8 cellular contexts compared by ENCODE assay signal in the genomic region with DNA sequence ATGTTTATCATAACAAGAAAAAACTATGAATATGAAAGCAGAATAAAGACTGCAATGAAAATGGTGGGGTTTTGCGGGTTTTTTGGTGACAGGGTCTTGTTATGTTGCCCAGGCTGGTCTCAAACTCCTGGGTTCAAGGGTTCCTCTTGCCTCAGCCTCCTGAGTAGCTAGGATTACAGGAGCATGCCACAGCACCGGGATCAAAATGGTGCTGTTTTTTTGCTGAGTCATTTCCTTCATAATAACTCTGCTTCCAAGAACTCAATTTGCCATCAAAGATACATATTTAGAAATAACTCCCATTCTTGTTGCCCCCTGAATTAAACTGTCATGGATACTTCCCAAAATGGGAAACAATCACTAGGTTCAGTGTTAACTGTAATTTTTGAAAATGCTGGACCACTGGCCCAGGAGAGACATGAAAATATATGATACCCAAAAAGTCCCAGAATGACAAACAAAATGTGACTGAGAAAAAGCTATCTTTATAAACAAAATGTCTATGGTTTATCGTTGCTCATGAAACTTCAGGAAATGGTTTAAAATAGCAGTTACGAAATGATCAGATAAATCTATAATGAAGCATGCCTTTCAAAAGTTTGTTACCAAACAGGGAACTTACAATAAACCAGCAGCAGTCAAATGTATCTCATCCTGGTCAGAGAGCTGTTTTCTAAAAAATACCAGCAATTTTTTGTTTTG. TPM values are rescaled to one million over a fixed set of nuclear protein-coding genes. Genes with fewer than 3 reads are reported as not detected.
DNase-seq lines count a peak whose midpoint lies in the region; ATAC-seq and TF ChIP-seq lines count a peak whose summit lies in the region.

No MANE protein-coding gene starts in this region.

- no peak overlapping the region for H3K4me3 ChIP-seq in OCI-LY1 (ENCODE audit: low read depth, low read length, poor library complexity, severe bottlenecking)

- H3K4me1 ChIP-seq in OCI-LY1 (ENCODE audit: insufficient read depth, low read length, severe bottlenecking): peaks cover 72% of the 10 kb centered on the region

- H3K27ac ChIP-seq in OCI-LY1 (ENCODE audit: low read depth, low read length, poor library complexity, severe bottlenecking): peak overlapping the region; percentile 59

- H3K9me3 ChIP-seq in OCI-LY1 (ENCODE audit: low read length): no peaks in the 10 kb centered on the region

- H3K27me3 Mint-ChIP-seq in central memory CD8-positive, alpha-beta T cell: no peaks in the 10 kb centered on the region
- no peaks in the 10 kb centered on the region for H3K27me3 Mint-ChIP-seq in nephron progenitor cell (ENCODE audit: low read depth, poor library complexity)

- DNase-seq in EL (peak; percentile 49), nephron progenitor cell (no peak), AG20443 (ENCODE audit: low spot score) (no peak), left colon (no peak), NCI-H2029 treated with DMSO at 0.1 percent for 48 hours (lab: John Stamatoyannopoulos, UW) (no peak)
- DNase-seq in central memory CD8-positive, alpha-beta T cell (ENCODE audit: low spot score in 2 of 2): no peak

- peak overlapping the region; percentile 41 for H3K4me3 Mint-ChIP-seq in central memory CD8-positive, alpha-beta T cell
- H3K4me3 Mint-ChIP-seq in nephron progenitor cell: no peak overlapping the region

- H3K4me1 Mint-ChIP-seq in central memory CD8-positive, alpha-beta T cell: peaks cover 34% of the 10 kb centered on the region
- H3K4me1 Mint-ChIP-seq in nephron progenitor cell: peaks cover 4% of the 10 kb centered on the region

- H3K9me3 Mint-ChIP-seq in central memory CD8-positive, alpha-beta T cell: no peaks in the 10 kb centered on the region
- H3K9me3 Mint-ChIP-seq in nephron progenitor cell: peaks cover under 1% of the 10 kb centered on the region

- H3K79me2 ChIP-seq in OCI-LY1 (ENCODE audit: insufficient read depth, low read length): peaks cover 85% of the 10 kb centered on the region

- H4K20me1 ChIP-seq in OCI-LY1 (ENCODE audit: insufficient read depth, low read length): no peaks in the 10 kb centered on the region

- H3K9ac ChIP-seq in OCI-LY1 (ENCODE audit: low read length): peak overlapping the region; percentile 19; the same call in 1 of the 2 replicates

- no peaks in the 10 kb centered on the region for H3F3A ChIP-seq in OCI-LY1 (ENCODE audit: insufficient read depth, low read length)

- peak overlapping the region; percentile 46 for H3K27ac Mint-ChIP-seq in central memory CD8-positive, alpha-beta T cell (ENCODE audit: low read depth)
- peak overlapping the region; percentile 2 for H3K27ac Mint-ChIP-seq in nephron progenitor cell

- ATAC-seq in central memory CD8-positive, alpha-beta T cell (replicated peaks; ENCODE audit: extremely low read depth, poor library complexity, severe bottlenecking): no peak
- ATAC-seq in left colon: no peak
- no peak for ATAC-seq in HG03469 (IDR thresholded peaks at IDR 0.05; ENCODE audit: unreplicated experiment)

- intact Hi-C loops in left colon (cut with DNase I, micrococcal nuclease): no loop called here

- no peak overlapping the region for H2AFZ ChIP-seq in OCI-LY1 (ENCODE audit: low read length)

- H3K4me2 ChIP-seq in OCI-LY1 (ENCODE audit: low read length): peak overlapping the region; percentile 4; the same call in 1 of the 2 replicates

- no peaks in the 10 kb centered on the region for H3K27me3 ChIP-seq in OCI-LY1 (ENCODE audit: insufficient read depth, low read length)

- H3K9me2 ChIP-seq in OCI-LY1 (ENCODE audit: low read depth, low read length): no peaks in the 10 kb centered on the region

- TF ChIP-seq CTCF in OCI-LY1 (IDR thresholded peaks at IDR 0.05; ENCODE audit: low read length) (no peak), nephron progenitor cell (IDR thresholded peaks at IDR 0.05) (no peak)

- H3K36me3 ChIP-seq in OCI-LY1 (ENCODE audit: insufficient read depth, low read length): peaks cover 11% of the 10 kb centered on the region

- no peaks in the 10 kb centered on the region for H3K36me3 Mint-ChIP-seq in central memory CD8-positive, alpha-beta T cell (ENCODE audit: insufficient read depth)
- H3K36me3 Mint-ChIP-seq in nephron progenitor cell (ENCODE audit: low read depth): peaks cover 12% of the 10 kb centered on the region

RNA-seq across cellular contexts. Expression of gene ILRUN, which starts 32.1 kb away (rescaled TPM):
- 10 to 100 TPM; 48.0 to 57.6 TPM for total RNA-seq in left colon
